In the genomic region with DNA sequence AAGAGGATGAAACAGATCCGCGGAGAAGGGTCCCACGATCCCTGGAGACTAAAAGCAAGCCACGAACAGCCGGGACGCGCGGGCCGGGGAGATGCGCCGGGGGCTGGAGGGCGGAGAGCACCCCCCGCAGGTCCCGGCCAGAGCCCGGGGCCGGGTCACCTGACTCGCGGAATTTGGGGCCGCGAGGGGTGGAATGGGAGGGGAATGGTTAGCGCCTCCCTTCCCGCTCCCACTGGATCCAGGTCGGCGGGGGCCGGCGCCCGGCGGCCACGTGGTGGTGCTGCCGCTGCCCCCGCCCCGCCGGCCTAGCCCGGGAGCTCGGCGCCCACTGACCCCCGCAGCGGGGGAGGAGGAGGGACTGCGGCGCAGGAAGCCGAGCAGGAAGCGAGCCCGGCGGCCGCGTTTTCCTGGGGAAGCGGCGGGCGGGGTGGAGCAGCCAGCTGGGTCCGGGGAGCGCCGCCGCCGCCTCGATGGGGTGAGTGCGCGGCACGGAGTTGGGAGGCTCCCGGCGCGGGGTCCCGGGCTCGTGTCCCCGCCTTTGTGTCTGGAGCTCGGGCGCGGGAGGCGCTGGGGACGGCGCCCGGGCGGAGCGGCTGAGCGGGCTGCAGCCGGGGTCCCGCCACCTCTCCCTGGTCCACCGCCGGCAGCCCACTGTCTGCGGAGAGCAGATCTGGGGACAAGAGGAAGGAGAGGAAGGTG, we compare ENCODE assay signal across 8 cellular contexts. TPM values are rescaled to one million over a fixed set of nuclear protein-coding genes. Genes with fewer than 3 reads are reported as not detected.
A peak's percentile ranks its signal among the peaks of the same experiment; 100 is the strongest.
DNase-seq lines count a peak whose midpoint lies in the region; ATAC-seq and TF ChIP-seq lines count a peak whose summit lies in the region.

Gene RAI14 (plus strand): TSS at position 328 of the 699 bp plus-strand sequence. CDS start 30,592 bp downstream, outside the sequence.

- intact Hi-C loops in esophagus muscularis mucosa (cut with DNase I): loop anchor here (5.0 kb wide), 3 partner anchors 134 to 256 kb away; no protein-coding TSS in a partner anchor

- peak; percentile 28 for DNase-seq in NCI-H2171 (lab: John Stamatoyannopoulos, UW)
- DNase-seq in NCI-H2171 treated with DMSO at 0.1 percent for 48 hours (lab: John Stamatoyannopoulos, UW): no peak
- DNase-seq in NCI-H2196 treated with DMSO at 0.1 percent for 48 hours (lab: John Stamatoyannopoulos, UW; ENCODE audit: unreplicated experiment): peak; percentile 62
- peak; percentile 49 for DNase-seq in activated T-cell treated with anti-CD3 and anti-CD28 coated beads, Interleukin-2, amount 50 U/mL, for 24 hours
- no peak for DNase-seq in esophagus muscularis mucosa (ENCODE audit: extremely low spot score)
- DNase-seq in mesothelial cell of epicardium (ENCODE audit: low spot score in 2 of 2, unreplicated experiment in 2 of 2): peak; percentile 62 to 79

- H3K4me3 ChIP-seq in esophagus muscularis mucosa (peak within 1 kb of the TSS; percentile 65 to 98 (median 86)), subcutaneous abdominal adipose tissue (ENCODE audit: low read depth in 1 of 5, low read length in 5 of 5) (peak within 1 kb of the TSS; percentile 74 to 83 (median 78))

- no peaks in the 10 kb centered on the region for H3K9me3 Mint-ChIP-seq in activated T-cell treated with anti-CD3 and anti-CD28 coated beads, Interleukin-2, amount 50 U/mL, for 24 hours
- H3K9me3 Mint-ChIP-seq in mesothelial cell of epicardium: no peaks in the 10 kb centered on the region

- H3K27me3 ChIP-seq in esophagus muscularis mucosa (no peaks in the 10 kb centered on the region), subcutaneous abdominal adipose tissue (ENCODE audit: control insufficient read depth in 5 of 5, insufficient read depth in 4 of 5, low read length in 5 of 5) (peaks cover 0 to 4% (median 0%) of the 10 kb centered on the region in 5 donors)

- no peaks in the 10 kb centered on the region for H3K36me3 ChIP-seq in esophagus muscularis mucosa
- H3K36me3 ChIP-seq in subcutaneous abdominal adipose tissue (ENCODE audit: control insufficient read depth in 5 of 5, insufficient read depth in 5 of 5, low read length in 5 of 5): no peaks in the 10 kb centered on the region

- H3K9me3 ChIP-seq in esophagus muscularis mucosa (no peaks in the 10 kb centered on the region), subcutaneous abdominal adipose tissue (ENCODE audit: control insufficient read depth in 5 of 5, low read length in 5 of 5) (no peaks in the 10 kb centered on the region)

- peaks cover 22% of the 10 kb centered on the region for H3K4me1 Mint-ChIP-seq in activated T-cell treated with anti-CD3 and anti-CD28 coated beads, Interleukin-2, amount 50 U/mL, for 24 hours (ENCODE audit: low read depth)
- peaks cover 39% of the 10 kb centered on the region for H3K4me1 Mint-ChIP-seq in mesothelial cell of epicardium

- ATAC-seq in HG03175 (IDR thresholded peaks at IDR 0.05; ENCODE audit: unreplicated experiment): no peak

- no peak for TF ChIP-seq EP300 in esophagus muscularis mucosa (IDR thresholded peaks at IDR 0.05)

- H3K27me3 Mint-ChIP-seq in activated T-cell treated with anti-CD3 and anti-CD28 coated beads, Interleukin-2, amount 50 U/mL, for 24 hours: peaks cover 71% of the 10 kb centered on the region
- H3K27me3 Mint-ChIP-seq in mesothelial cell of epicardium (ENCODE audit: low read depth): no peaks in the 10 kb centered on the region

- TF ChIP-seq POLR2A in esophagus muscularis mucosa (IDR thresholded peaks at IDR 0.05; ENCODE audit: low read depth): peak; percentile 64

- H3K27ac Mint-ChIP-seq in activated T-cell treated with anti-CD3 and anti-CD28 coated beads, Interleukin-2, amount 50 U/mL, for 24 hours: peak within 1 kb of the TSS; percentile 76
- H3K27ac Mint-ChIP-seq in mesothelial cell of epicardium: peak within 1 kb of the TSS; percentile 96

- peak within 1 kb of the TSS; percentile 48 to 91 (median 62) for H3K9ac ChIP-seq in subcutaneous abdominal adipose tissue (ENCODE audit: low read length in 5 of 5)

- peak within 1 kb of the TSS; percentile 90 to 98 (median 94) for H3K27ac ChIP-seq in esophagus muscularis mucosa (replicated peaks in 1 of 4)
- peak within 1 kb of the TSS; percentile 90 for H3K27ac ChIP-seq in subcutaneous abdominal adipose tissue (ENCODE audit: low read depth, low read length)

- peak within 1 kb of the TSS; percentile 77 for H3K4me3 Mint-ChIP-seq in activated T-cell treated with anti-CD3 and anti-CD28 coated beads, Interleukin-2, amount 50 U/mL, for 24 hours
- H3K4me3 Mint-ChIP-seq in mesothelial cell of epicardium: peak within 1 kb of the TSS; percentile 89

- TF ChIP-seq CTCF in esophagus muscularis mucosa (IDR thresholded peaks at IDR 0.05) (peak; percentile 16 to 24 (median 20)), mesothelial cell of epicardium (IDR thresholded peaks at IDR 0.05; ENCODE audit: unreplicated experiment) (no peak)

- H3K36me3 Mint-ChIP-seq in activated T-cell treated with anti-CD3 and anti-CD28 coated beads, Interleukin-2, amount 50 U/mL, for 24 hours (ENCODE audit: low read depth): no peaks in the 10 kb centered on the region
- H3K36me3 Mint-ChIP-seq in mesothelial cell of epicardium: peaks cover 5% of the 10 kb centered on the region

- H3K4me1 ChIP-seq in esophagus muscularis mucosa: peaks cover 16 to 37% (median 31%) of the 10 kb centered on the region in 4 donors
- H3K4me1 ChIP-seq in subcutaneous abdominal adipose tissue (ENCODE audit: control insufficient read depth in 5 of 5, insufficient read depth in 5 of 5, low read length in 5 of 5): peaks cover 0 to 27% (median 22%) of the 10 kb centered on the region in 5 donors

- under 1% methylated on average over 52 of the region's 79 CpGs for WGBS in esophagus muscularis mucosa

RNA-seq across cellular contexts. Expression of gene RAI14, which starts in this region (rescaled TPM):
- total RNA-seq in esophagus muscularis mucosa (10 to 100 TPM; 57.3 to 76.4 (median 68.1) TPM), mesothelial cell of epicardium (117 to 134 TPM (median 120 TPM) in 3 replicates)

Comparison
In these comparisons a context has a peak if more than half of its experiments do, and no peak if none do; other contexts are left out.
1. DNase-seq: peak in NCI-H2171 (single experiment), NCI-H2196 treated with DMSO at 0.1 percent for 48 hours (single experiment), activated T-cell treated with anti-CD3 and anti-CD28 coated beads, Interleukin-2, amount 50 U/mL, for 24 hours (single experiment) and mesothelial cell of epicardium (2 of 2); none in NCI-H2171 treated with DMSO at 0.1 percent for 48 hours (single experiment) and esophagus muscularis mucosa (single experiment).